1 cellular context compared by ENCODE assay signal in genomic region chr13:44649118-44649455, GRCh38.
TF ChIP-seq lines count a peak whose summit lies in the region.

No MANE protein-coding gene starts in this region.

TF ChIP-seq in HEK293, 187 proteins besides CTCF, POLR2A, EP300 and RAD21 (continued from another document):
- TF ChIP-seq ZNF18 (tag by site-specific recombination; IDR thresholded peaks at IDR 0.05): peak; percentile 92
- TF ChIP-seq ZFHX2 (tag by site-specific recombination; conservative IDR thresholded peaks at IDR 0.05): 0 out of 2 replicates have a peak, but pooled peaks have one; percentile 26
- TF ChIP-seq ZNF169 (tag by site-specific recombination; IDR thresholded peaks at IDR 0.05): no peak
- no peak for TF ChIP-seq ZNF658 (tag by site-specific recombination; IDR thresholded peaks at IDR 0.05)
- TF ChIP-seq PRDM10 (tag by site-specific recombination; IDR thresholded peaks at IDR 0.05): peak; percentile 29; the same call in 1 of the 2 replicates
- peak; percentile 24; the same call in 1 of the 2 replicates for TF ChIP-seq ZIC2 (tag by site-specific recombination; IDR thresholded peaks at IDR 0.05)
- peak; percentile 45; the same call in 1 of the 2 replicates for TF ChIP-seq FEZF1 (tag by site-specific recombination; IDR thresholded peaks at IDR 0.05)
- TF ChIP-seq ZBTB26 (tag by site-specific recombination; optimal IDR thresholded peaks at IDR 0.05): no peak
- TF ChIP-seq IKZF3 (tag by site-specific recombination; IDR thresholded peaks at IDR 0.05): peak; percentile 24; the same call in 1 of the 2 replicates
- TF ChIP-seq ZNF776 (tag by site-specific recombination; IDR thresholded peaks at IDR 0.05; ENCODE audit: borderline replicate concordance): no peak
